18 cellular contexts compared by ENCODE assay signal in the genomic region with DNA sequence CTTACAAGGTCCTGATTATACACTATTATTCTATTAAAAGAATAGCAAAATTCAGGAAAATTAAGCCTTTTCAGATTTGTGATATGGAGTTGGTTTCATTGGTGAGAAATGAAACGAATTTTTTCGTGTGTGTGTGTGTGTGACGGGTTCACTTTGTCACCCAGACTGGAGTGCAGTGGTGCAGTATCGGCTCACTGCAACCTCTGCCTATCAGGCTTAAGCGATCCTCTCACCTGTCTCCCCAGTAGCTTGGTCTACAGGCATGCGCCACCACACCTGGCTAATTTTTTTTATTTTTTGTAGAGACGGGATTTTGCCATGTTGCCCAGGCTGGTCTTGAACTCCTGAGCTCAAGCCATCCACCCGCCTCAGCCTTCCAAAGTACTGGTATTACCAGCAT. TPM values are rescaled to one million over a fixed set of nuclear protein-coding genes. Genes with fewer than 3 reads are reported as not detected.
"Had no signal": no experiment of that assay in that cellular context is flagged by ENCODE, and none has a peak within 500 bp of the region (broad histone marks: within the 10 kb centered on the region; RNA-seq: fewer than 3 reads in every experiment).

No MANE protein-coding gene starts in this region.

- ATAC-seq: natural killer cell treated with Interleukin-12 subunit alpha and Interleukin-12 subunit beta and Interleukin-15 and Interleukin-18, amount 100 ng/mL, for 72 hours; T-cell had no signal

- H3K9me3 ChIP-seq: suprapubic skin had no signal

- H3K9me3 Mint-ChIP-seq: natural killer cell treated with Interleukin-12 subunit alpha and Interleukin-12 subunit beta and Interleukin-15 and Interleukin-18, amount 100 ng/mL, for 72 hours; stimulated activated naive CD8-positive, alpha-beta T cell treated with anti-CD3 and anti-CD28 coated beads, Interleukin-15, Interleukin-2, amounts not matched to agents 100 ng/mL and 50 ng/mL, for 24 hours; T-cell; type B pancreatic cell had no signal

- DNase-seq: activated CD4-positive, alpha-beta T cell treated with anti-CD3 and anti-CD28 coated beads, Interleukin-2, amount 50 U/mL, for 48 hours; activated gamma-delta T cell treated with Interleukin-2 at 50 U/mL for 16 hours; hypothalamus; kidney; mesendoderm; nucleus accumbens; posterior cingulate gyrus; small intestine; T-cell; T1000 had no signal

- FAIRE-seq: astrocyte, bronchial epithelial cell, endometrium, kidney, small intestine had no signal

- H3K27me3 Mint-ChIP-seq: natural killer cell treated with Interleukin-12 subunit alpha and Interleukin-12 subunit beta and Interleukin-15 and Interleukin-18, amount 100 ng/mL, for 72 hours; stimulated activated naive CD8-positive, alpha-beta T cell treated with anti-CD3 and anti-CD28 coated beads, Interleukin-15, Interleukin-2, amounts not matched to agents 100 ng/mL and 50 ng/mL, for 24 hours; T-cell; type B pancreatic cell had no signal

- H3K4me3 ChIP-seq: suprapubic skin had no signal

- H3K27me3 ChIP-seq: suprapubic skin had no signal

- H3K27ac Mint-ChIP-seq: type B pancreatic cell had no signal

- H3K4me3 Mint-ChIP-seq: natural killer cell treated with Interleukin-12 subunit alpha and Interleukin-12 subunit beta and Interleukin-15 and Interleukin-18, amount 100 ng/mL, for 72 hours; type B pancreatic cell had no signal

- H3K27ac ChIP-seq: suprapubic skin had no signal

RNA-seq across cellular contexts. Expression of a gene that starts 37.9 kb away (rescaled TPM):
- total RNA-seq: astrocyte; bronchial epithelial cell; glomerular endothelial cell; kidney; natural killer cell treated with Interleukin-12 subunit alpha and Interleukin-12 subunit beta and Interleukin-15 and Interleukin-18, amount 100 ng/mL, for 72 hours had no signal
